ENCODE assay signal across 4 cellular contexts in genomic region chr5:124836314-124836713, GRCh38.
DNase-seq lines count a peak whose midpoint lies in the region; ATAC-seq, FAIRE-seq and TF ChIP-seq lines count a peak whose summit lies in the region.
"Not testable (repeated sequence)": the region's sequence is repeated elsewhere in the genome, so short reads cannot be mapped to it uniquely, and the experiment has no call there.

No MANE protein-coding gene starts in this region.

- peaks cover 44% of the 10 kb centered on the region for H3K9me3 Mint-ChIP-seq in neural progenitor cell

- not testable (repeated sequence) for ATAC-seq in K562

- not testable (repeated sequence) for TF ChIP-seq RAD21 in K562 (CRISPR knock-in tag; conservative IDR thresholded peaks at IDR 0.05 in 1 of 2, IDR thresholded peaks at IDR 0.05 in 1 of 2)

- not testable (repeated sequence) for TF ChIP-seq CTCF in HEK293 (tag by site-specific recombination; IDR thresholded peaks at IDR 0.05); K562 (IDR thresholded peaks at IDR 0.05 in 2 of 3, conservative IDR thresholded peaks at IDR 0.05 in 1 of 3; ENCODE audit: insufficient read depth in 2 of 3, low read depth in 1 of 3, low read length in 3 of 3); neural progenitor cell (IDR thresholded peaks at IDR 0.05)

- CTCF ChIA-PET in HEK293 (lab: Yijun Ruan, JAX), result interaction anchor here (0.6 kb wide), 1 partner anchor 311 kb away, joined by 4 read pairs; no protein-coding TSS in a partner anchor
- CTCF ChIA-PET in K562 (lab: Yijun Ruan, JAX; ENCODE audit: low intra/inter-chr PET ratio), result not testable (repeated sequence)

- POLR2A ChIA-PET in HEK293 (lab: Yijun Ruan, JAX), result not testable (repeated sequence)
- POLR2A ChIA-PET in K562 (lab: Yijun Ruan, JAX), result interaction anchor here (0.6 to 0.8 kb wide), 2 partner anchors 13 to 50 kb away, joined by 3 to 4 read pairs; no protein-coding TSS in a partner anchor

- in situ Hi-C loops in K562 (cut with MboI), result not testable (repeated sequence)

- intact Hi-C loops in K562 (cut with micrococcal nuclease), result not testable (repeated sequence)

- 60% methylated on average over 2 of the region's 2 CpGs for WGBS in K562 (ENCODE audit: insufficient coverage, low coverage, missing lambda C conversion rate)

- H3K9me3 ChIP-seq in HEK293 (ENCODE audit: control insufficient read depth, insufficient read depth, low read depth, low read length); K562 (replicated peaks; ENCODE audit: control insufficient read depth, insufficient read depth, low read depth, low read length); neural progenitor cell (ENCODE audit: low read depth): not testable (repeated sequence)

- not testable (repeated sequence) for H3K27ac Mint-ChIP-seq in neural progenitor cell

- H4K20me1 ChIP-seq in K562 (replicated peaks; ENCODE audit: control insufficient read depth, insufficient read depth, low read length); neural progenitor cell (ENCODE audit: low read depth): not testable (repeated sequence)

- H3K79me2 ChIP-seq in K562 (ENCODE audit: control insufficient read depth, insufficient read depth, low read length); neural progenitor cell (ENCODE audit: low read depth): not testable (repeated sequence)

- H3K9ac ChIP-seq in K562 (ENCODE audit: insufficient read depth in 1 of 2, low read depth in 2 of 2, low read length in 2 of 2); neural progenitor cell: not testable (repeated sequence)

- FAIRE-seq in K562 (lab: Jason Lieb, UNC), result not testable (repeated sequence)

- not testable (repeated sequence) for H3K27me3 ChIP-seq in K562 (ENCODE audit: control insufficient read depth in 2 of 2, insufficient read depth in 2 of 2, low read length in 2 of 2); neural progenitor cell

- TF ChIP-seq POLR2A in K562 (conservative IDR thresholded peaks at IDR 0.05), result not testable (repeated sequence)

- H3K4me3 ChIP-seq in HEK293 (ENCODE audit: low read depth, low read length); K562; neural progenitor cell: not testable (repeated sequence)

- not testable (repeated sequence) for H3K36me3 ChIP-seq in HEK293 (ENCODE audit: control insufficient read depth in 2 of 2, insufficient read depth in 1 of 2, low read length in 2 of 2); K562 (ENCODE audit: control insufficient read depth, insufficient read depth, low read length); neural progenitor cell

- H3F3A ChIP-seq in neural progenitor cell (ENCODE audit: low read depth), result not testable (repeated sequence)

- H3K4me3 Mint-ChIP-seq in neural progenitor cell, result peak overlapping the region; percentile 4

- not testable (repeated sequence) for BruUV-seq in K562 (replicated peaks; lab: Mats Ljungman, UMichigan)

- DNase-seq in NCI-H748 (lab: John Stamatoyannopoulos, UW; ENCODE audit: unreplicated experiment), result peak; percentile 13
- not testable (repeated sequence) for DNase-seq in K562 (ENCODE audit: extremely low read depth in 1 of 4, low spot score in 3 of 4); neural progenitor cell (ENCODE audit: low spot score)

- peaks cover 11% of the 10 kb centered on the region for H3K36me3 Mint-ChIP-seq in neural progenitor cell

- H3K9me1 ChIP-seq in K562 (ENCODE audit: control insufficient read depth, insufficient read depth, low read length), result not testable (repeated sequence)

- not testable (repeated sequence) for H3K27ac ChIP-seq in HEK293 (ENCODE audit: extremely low read depth, low read depth, low read length); K562 (ENCODE audit: extremely low read depth, low read depth, low read length); neural progenitor cell

- H3K27me3 Mint-ChIP-seq in neural progenitor cell (ENCODE audit: insufficient read depth, low read depth), result not testable (repeated sequence)

- not testable (repeated sequence) for TF ChIP-seq EP300 in K562 (IDR thresholded peaks at IDR 0.05; ENCODE audit: low read length)

- not testable (repeated sequence) for H2AFZ ChIP-seq in K562 (ENCODE audit: low read depth, low read length); neural progenitor cell (replicated peaks)

- H3K4me2 ChIP-seq in K562 (ENCODE audit: insufficient read depth, low read length); neural progenitor cell: not testable (repeated sequence)

- H3K4me1 ChIP-seq in HEK293 (ENCODE audit: control insufficient read depth, insufficient read depth, low read length), result peaks cover 19% of the 10 kb centered on the region
- not testable (repeated sequence) for H3K4me1 ChIP-seq in K562 (replicated peaks in 1 of 2; ENCODE audit: control insufficient read depth in 2 of 2, insufficient read depth in 2 of 2, low read length in 2 of 2); neural progenitor cell

- not testable (repeated sequence) for H3K4me1 Mint-ChIP-seq in neural progenitor cell

TF ChIP-seq in HEK293, 187 proteins besides CTCF, POLR2A, EP300 and RAD21:
- TF ChIP-seq SCRT2 (tag by site-specific recombination; IDR thresholded peaks at IDR 0.05) (peak; percentile 81), SCRT1 (tag by site-specific recombination; IDR thresholded peaks at IDR 0.05; ENCODE audit: borderline replicate concordance) (peak; percentile 68; the same call in 1 of the 2 replicates)
TF ChIP-seq in HEK293: peak in this region for 2; not testable (repeated sequence) for 185.

TF ChIP-seq in K562, 482 proteins besides CTCF, POLR2A, EP300 and RAD21:
- 0 out of 2 replicates have a peak, but pooled peaks have one; percentile 26 for TF ChIP-seq MEF2A (IDR thresholded peaks at IDR 0.05; ENCODE audit: control insufficient read depth, low read depth, low read length)
